ENCODE assay signal across 10 cellular contexts in the genomic region with DNA sequence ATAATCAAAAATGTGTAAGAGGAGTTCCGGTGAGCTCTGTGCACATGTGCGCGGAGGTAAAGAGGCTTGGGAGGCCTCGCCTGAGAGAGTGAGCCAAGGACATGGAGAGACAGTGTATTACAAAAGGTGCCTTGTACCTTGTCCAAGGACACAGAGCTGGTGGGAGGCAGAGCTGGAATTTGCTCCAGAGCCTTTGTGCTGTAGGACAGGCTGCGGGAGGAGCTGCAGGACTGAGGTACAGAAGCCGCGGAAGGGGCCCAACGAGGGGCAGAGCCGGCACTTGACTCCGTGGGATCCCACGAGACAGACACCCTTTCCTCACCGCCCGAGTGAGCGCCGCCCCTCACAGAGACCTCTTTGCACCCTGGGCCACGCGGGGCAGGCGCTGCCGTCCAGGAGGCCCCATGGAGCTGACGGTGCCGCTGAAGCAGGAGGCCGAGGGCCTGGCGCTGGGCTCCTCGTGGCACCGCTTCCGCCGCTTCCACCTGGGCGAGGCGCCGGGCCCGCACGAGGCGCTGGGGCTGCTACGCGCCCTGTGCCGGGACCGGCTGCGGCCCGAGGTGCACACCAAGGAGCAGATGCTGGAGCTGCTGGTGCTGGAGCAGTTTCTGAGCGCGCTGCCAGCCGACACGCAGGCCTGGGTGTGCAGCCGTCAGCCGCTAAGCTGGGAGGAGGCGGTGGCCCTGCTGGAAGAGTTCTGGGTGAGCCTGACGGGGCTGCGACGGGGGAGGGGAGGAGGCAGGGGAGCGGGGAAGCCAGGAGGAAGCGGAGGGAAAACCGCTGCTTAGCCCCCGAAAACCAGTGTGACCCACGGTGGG.
A peak's percentile ranks its signal among the peaks of the same experiment; 100 is the strongest.
DNase-seq lines count a peak whose midpoint lies in the region; ATAC-seq, FAIRE-seq and TF ChIP-seq lines count a peak whose summit lies in the region.
"Had no signal": no experiment of that assay in that cellular context is flagged by ENCODE, and none has a peak within 500 bp of the region (broad histone marks: within the 10 kb centered on the region; RNA-seq: fewer than 3 reads in every experiment).

No MANE protein-coding gene starts in this region.

- H3K18ac ChIP-seq in H1 (ENCODE audit: extremely low read depth, low read length), result peak overlapping the region; percentile 76

- H2AFZ ChIP-seq in ACC112 (ENCODE audit: low read length, unreplicated experiment), result peak overlapping the region; percentile 26
- H2AFZ ChIP-seq in H1 (ENCODE audit: low read length), result peak overlapping the region; percentile 97
- H2AFZ ChIP-seq in PC-3 (ENCODE audit: low read length), result no peak overlapping the region

- H3K27me3 ChIP-seq in ACC112 (ENCODE audit: insufficient read depth, low read length) (no peaks in the 10 kb centered on the region), H1 (replicated peaks in 1 of 4; ENCODE audit: control insufficient read depth in 3 of 4, extremely low read depth in 1 of 4, insufficient read depth in 3 of 4, low read length in 3 of 4) (peaks cover 0 to 5% (median 0%) of the 10 kb centered on the region in 4 experiments; a peak in 2 of 7 replicates), PC-3 (ENCODE audit: low read length) (no peaks in the 10 kb centered on the region)

- ATAC-seq in mucosa of descending colon (peak; percentile 30), HG03175 (IDR thresholded peaks at IDR 0.05; ENCODE audit: unreplicated experiment) (no peak), PC-3 (no peak), GM18870 (IDR thresholded peaks at IDR 0.05; ENCODE audit: unreplicated experiment) (no peak)

- no peaks in the 10 kb centered on the region for H3K36me3 ChIP-seq in ACC112 (ENCODE audit: insufficient read depth, low read length)
- no peaks in the 10 kb centered on the region for H3K36me3 ChIP-seq in H1 (ENCODE audit: control insufficient read depth in 2 of 4, insufficient read depth in 4 of 4, low read length in 3 of 4)
- no peaks in the 10 kb centered on the region for H3K36me3 ChIP-seq in mucosa of descending colon (ENCODE audit: low read depth)
- H3K36me3 ChIP-seq in PC-3 (ENCODE audit: low read depth, low read length), result no peaks in the 10 kb centered on the region

- H3F3A ChIP-seq in PC-3 (ENCODE audit: low read length, unreplicated experiment), result no peaks in the 10 kb centered on the region

- peak overlapping the region; percentile 26; the same call in 1 of the 2 replicates for H2BK5ac ChIP-seq in H1 (ENCODE audit: low read depth, low read length)

- CTCF ChIA-PET in H1 (lab: Charles Lee; ENCODE audit: partially characterized antibody) (interaction anchor here (0.5 to 3.4 kb wide), 18 partner anchors 9 to 668 kb away, joined by 3 to 18 read pairs (median 4); no protein-coding TSS in a partner anchor), PC-3 (lab: Charles Lee) (no interaction called here)

- H2AK5ac ChIP-seq in H1 (ENCODE audit: low read depth, low read length), result no peak overlapping the region

- H4K91ac ChIP-seq in H1 (replicated peaks; ENCODE audit: insufficient read length, low read length), result peak overlapping the region; percentile 66

- peak overlapping the region; percentile 82; the same call in 1 of the 2 replicates for H2BK20ac ChIP-seq in H1 (ENCODE audit: low read length)

- FAIRE-seq in H1 (lab: Jason Lieb, UNC), result no peak
- FAIRE-seq: islet of Langerhans had no signal

- H3K9ac ChIP-seq in H1 (replicated peaks in 1 of 4; ENCODE audit: extremely low read depth in 1 of 4, low read depth in 3 of 4, low read length in 3 of 4) (peak overlapping the region in 2 of 4 experiments; percentile 36 to 53; a peak in 4 of 7 replicates), PC-3 (ENCODE audit: low read length) (no peak overlapping the region)

- H4K8ac ChIP-seq in H1 (ENCODE audit: extremely low read depth, insufficient read depth, low read length), result peak overlapping the region; percentile 97

- no peak overlapping the region for H2BK120ac ChIP-seq in H1 (replicated peaks; ENCODE audit: low read depth, low read length)

- H3K79me1 ChIP-seq in H1 (ENCODE audit: low read depth, low read length), result no peaks in the 10 kb centered on the region

- no peaks in the 10 kb centered on the region; a peak in 1 of 4 replicates for H3K9me3 ChIP-seq in H1 (ENCODE audit: insufficient read depth in 2 of 2, low read depth in 1 of 2, low read length in 1 of 2)
- no peaks in the 10 kb centered on the region for H3K9me3 ChIP-seq in mucosa of descending colon
- no peaks in the 10 kb centered on the region for H3K9me3 ChIP-seq in PC-3 (ENCODE audit: low read length)

- H3K4me2 ChIP-seq in H1 (ENCODE audit: insufficient read depth in 1 of 2, low read depth in 2 of 2, low read length in 2 of 2), result peak overlapping the region; percentile 67 to 74
- no peak overlapping the region for H3K4me2 ChIP-seq in PC-3 (ENCODE audit: low read length)

- intact Hi-C loops in mucosa of descending colon (cut with DNase I, micrococcal nuclease) (no loop called here), PC-3 (cut with micrococcal nuclease) (no loop called here)

- TF ChIP-seq RAD21 in H1 (IDR thresholded peaks at IDR 0.05 in 1 of 2, conservative IDR thresholded peaks at IDR 0.05 in 1 of 2; ENCODE audit: low read depth in 2 of 2, low read length in 2 of 2), result peak; percentile 25 to 35; a peak in 3 of 4 replicates

- peak overlapping the region; percentile 81 for H3K4me3 ChIP-seq in ACC112 (ENCODE audit: low read depth, low read length)
- peak overlapping the region; percentile 77 for H3K4me3 ChIP-seq in NB4 (ENCODE audit: low read depth, low read length)
- peak overlapping the region; percentile 4 to 51 (median 11); a peak in 6 of 8 replicates for H3K4me3 ChIP-seq in H1 (ENCODE audit: extremely low read depth in 1 of 4, insufficient read depth in 2 of 4, low read depth in 3 of 4, low read length in 4 of 4)
- no peak overlapping the region for H3K4me3 ChIP-seq in mucosa of descending colon
- no peak overlapping the region for H3K4me3 ChIP-seq in PC-3 (ENCODE audit: low read length)

- H3K23me2 ChIP-seq in H1 (ENCODE audit: low read depth, low read length), result peaks cover 4% of the 10 kb centered on the region; the same call in 1 of the 2 replicates

- H3K23ac ChIP-seq in H1 (ENCODE audit: insufficient read length), result no peak overlapping the region

- no peaks in the 10 kb centered on the region for H4K20me1 ChIP-seq in H1 (replicated peaks in 1 of 2; ENCODE audit: control insufficient read depth in 1 of 2, insufficient read depth in 2 of 2, low read length in 2 of 2)
- no peaks in the 10 kb centered on the region for H4K20me1 ChIP-seq in PC-3 (ENCODE audit: low read length)

- 27% methylated on average over 47 of the region's 54 CpGs; no CpG with 5 or more reads in 1 of the 2 experiments for whole genome bisulfite sequencing in H1 (ENCODE audit: extremely low coverage in 1 of 2, insufficient coverage in 1 of 2, insufficient read length in 1 of 2, insufficient replicate concordance in 2 of 2, low coverage in 1 of 2, low lambda C conversion rate in 2 of 2, missing lambda C conversion rate in 1 of 2), 2 experiments

- H3K9me2 ChIP-seq in PC-3 (replicated peaks; ENCODE audit: low read length), result no peaks in the 10 kb centered on the region

- H3K4ac ChIP-seq in H1 (replicated peaks; ENCODE audit: insufficient read length, low read depth, low read length), result no peak overlapping the region

- POLR2A ChIA-PET in H1 (lab: Charles Lee; ENCODE audit: partially characterized antibody), result interaction anchor here (0.6 to 2.9 kb wide), 7 partner anchors 11 to 115 kb away, joined by 3 to 46 read pairs (median 3); partner anchors contain the start of genes ADAM10 and MINDY2
- POLR2A ChIA-PET in PC-3 (lab: Charles Lee; ENCODE audit: unreplicated experiment), result no interaction called here

- no peak for TF ChIP-seq EP300 in H1 (IDR thresholded peaks at IDR 0.05; ENCODE audit: borderline replicate concordance in 1 of 2, low read depth in 2 of 2, low read length in 2 of 2)

- TF ChIP-seq POLR2A in NB4 (IDR thresholded peaks at IDR 0.05; ENCODE audit: extremely low read depth, insufficient read length) (peak; percentile 58), H1 (IDR thresholded peaks at IDR 0.05; ENCODE audit: control extremely low read depth in 1 of 2, low read depth in 2 of 2, low read length in 2 of 2) (no peak; a peak in 1 of 3 replicates)

- TF ChIP-seq CTCF in NB4 (IDR thresholded peaks at IDR 0.05; ENCODE audit: low read depth, low read length), result no peak
- TF ChIP-seq CTCF in H1 (IDR thresholded peaks at IDR 0.05; ENCODE audit: control extremely low read depth in 1 of 3, insufficient read depth in 1 of 3, low read depth in 1 of 3, low read length in 3 of 3), result no peak
- TF ChIP-seq CTCF in mucosa of descending colon (IDR thresholded peaks at IDR 0.05), result no peak
- no peak for TF ChIP-seq CTCF in PC-3 (conservative IDR thresholded peaks at IDR 0.05; ENCODE audit: low read depth, low read length)

- H3K27ac ChIP-seq in ACC112 (ENCODE audit: low read depth, low read length), result peak overlapping the region; percentile 33
- H3K27ac ChIP-seq in H1 (ENCODE audit: low read depth, low read length), result no peak overlapping the region
- no peak overlapping the region for H3K27ac ChIP-seq in PC-3 (ENCODE audit: low read length)

- H2BK15ac ChIP-seq in H1 (ENCODE audit: low read length), result peak overlapping the region; percentile 14

- no peak overlapping the region for H3K14ac ChIP-seq in H1 (ENCODE audit: insufficient read length)

- H3K56ac ChIP-seq in H1 (replicated peaks; ENCODE audit: insufficient read length, low read depth, low read length), result no peak overlapping the region

- H4K5ac ChIP-seq in H1 (ENCODE audit: insufficient read length, low read depth, low read length), result no peak overlapping the region

- peak; percentile 78 for DNase-seq in NB4 (ENCODE audit: low read depth)
- DNase-seq in H1 (ENCODE audit: low read depth in 1 of 2, low spot score in 2 of 2), result peak; percentile 27 to 83
- DNase-seq in mucosa of descending colon, result peak; percentile 20 to 56 (median 44)
- no peak for DNase-seq in HPDE6-E6E7 (ENCODE audit: extremely low spot score)
- no peak for DNase-seq in PC-3
- DNase-seq: DND-41 had no signal

- H3K79me2 ChIP-seq in ACC112 (ENCODE audit: control insufficient read depth, insufficient read depth, low read length, unreplicated experiment) (no peaks in the 10 kb centered on the region), H1 (ENCODE audit: control insufficient read depth in 1 of 2, insufficient read depth in 2 of 2, low read length in 2 of 2) (no peaks in the 10 kb centered on the region), PC-3 (ENCODE audit: low read length) (no peaks in the 10 kb centered on the region)

- peak overlapping the region; percentile 79 for H2BK12ac ChIP-seq in H1 (ENCODE audit: low read depth, low read length)

- H3K4me1 ChIP-seq in ACC112 (ENCODE audit: control insufficient read depth, insufficient read depth, low read length, unreplicated experiment), result peaks cover 3% of the 10 kb centered on the region
- peaks cover 0 to 11% (median 5%) of the 10 kb centered on the region in 4 experiments; a peak in 3 of 7 replicates for H3K4me1 ChIP-seq in H1 (replicated peaks in 1 of 4; ENCODE audit: control insufficient read depth in 3 of 4, insufficient read depth in 4 of 4, low read length in 3 of 4)
- H3K4me1 ChIP-seq in mucosa of descending colon (ENCODE audit: low read depth), result no peaks in the 10 kb centered on the region
- H3K4me1 ChIP-seq in PC-3 (ENCODE audit: insufficient read depth, low read length), result no peaks in the 10 kb centered on the region

- BruUV-seq in PC-3 (replicated peaks; lab: Mats Ljungman, UMichigan), result no TSS peak

TF ChIP-seq in H1, 55 proteins besides CTCF, POLR2A, EP300 and RAD21 (continues in another document):
- 0 out of 2 replicates have a peak, but pooled peaks have one; percentile 41 for TF ChIP-seq SP4 (IDR thresholded peaks at IDR 0.05; ENCODE audit: low read length)

Comparison
In these comparisons a context has a peak if more than half of its experiments do, and no peak if none do; other contexts are left out.
1. H3K4me3 ChIP-seq: peak in ACC112 (single experiment), NB4 (single experiment) and H1 (4 of 4); none in mucosa of descending colon (single experiment) and PC-3 (single experiment).
2. DNase-seq: peak in NB4 (single experiment), H1 (2 of 2) and mucosa of descending colon (3 of 3); none in HPDE6-E6E7 (single experiment) and PC-3 (single experiment).